In genomic region chr2:197028633-197029032, GRCh38 we compare ENCODE assay signal across 17 cellular contexts.
DNase-seq lines count a peak whose midpoint lies in the region; ATAC-seq and TF ChIP-seq lines count a peak whose summit lies in the region.
"Had no signal": no experiment of that assay in that cellular context is flagged by ENCODE, and none has a peak within 500 bp of the region (broad histone marks: within the 10 kb centered on the region; RNA-seq: fewer than 3 reads in every experiment).

No MANE protein-coding gene starts in this region.

- H3K27me3 Mint-ChIP-seq in CD4-positive, alpha-beta T cell: no peaks in the 10 kb centered on the region
- peaks cover 0 to 1% of the 10 kb centered on the region in 2 donors for H3K27me3 Mint-ChIP-seq in CD8-positive, alpha-beta memory T cell
- no peaks in the 10 kb centered on the region for H3K27me3 Mint-ChIP-seq in activated T-helper 17 cell treated with anti-CD3 and anti-CD28 coated beads, Interleukin-2, amount 50 U/mL, for 72 hours
- H3K27me3 Mint-ChIP-seq in immature natural killer cell (ENCODE audit: low read depth in 3 of 3): peaks cover 1 to 11% (median 3%) of the 10 kb centered on the region in 3 donors
- H3K27me3 Mint-ChIP-seq: activated B cell treated with CpG ODN at 0.5 μM for 24 hours had no signal

- no peaks in the 10 kb centered on the region for H3K79me1 ChIP-seq in mesenchymal stem cell (replicated peaks; ENCODE audit: low read length, poor library complexity, severe bottlenecking)

- ATAC-seq in CD4-positive, alpha-beta T cell (ENCODE audit: poor library complexity): no peak
- ATAC-seq in activated T-helper 17 cell treated with anti-CD3 and anti-CD28 coated beads, Interleukin-2, amount 50 U/mL, for 72 hours (replicated peaks): no peak
- ATAC-seq: psoas muscle had no signal

- H2AK5ac ChIP-seq in mesenchymal stem cell (ENCODE audit: low read length, severe bottlenecking): no peak overlapping the region

- no peak overlapping the region for H3K9ac ChIP-seq in mesenchymal stem cell (ENCODE audit: low read length)

- H3K4me3 ChIP-seq in CD8-positive, alpha-beta memory T cell (ENCODE audit: low read length): no peak overlapping the region
- H3K4me3 ChIP-seq in mesenchymal stem cell (ENCODE audit: insufficient read depth in 1 of 2, low read depth in 1 of 2, low read length in 2 of 2): no peak overlapping the region
- H3K4me3 ChIP-seq: psoas muscle, testis had no signal

- no peak overlapping the region for H3K14ac ChIP-seq in mesenchymal stem cell (ENCODE audit: low read length in 2 of 2)

- peaks cover 22% of the 10 kb centered on the region for H3K4me1 Mint-ChIP-seq in CD4-positive, alpha-beta T cell (ENCODE audit: low read depth)
- peaks cover 30 to 36% (median 31%) of the 10 kb centered on the region in 3 donors for H3K4me1 Mint-ChIP-seq in CD8-positive, alpha-beta memory T cell
- peaks cover 25% of the 10 kb centered on the region for H3K4me1 Mint-ChIP-seq in activated T-helper 17 cell treated with anti-CD3 and anti-CD28 coated beads, Interleukin-2, amount 50 U/mL, for 72 hours
- peaks cover 27 to 58% of the 10 kb centered on the region in 2 donors for H3K4me1 Mint-ChIP-seq in immature natural killer cell

- no peak overlapping the region for H3K4me2 ChIP-seq in mesenchymal stem cell (ENCODE audit: low read length, poor library complexity, severe bottlenecking)

- peaks cover 19% of the 10 kb centered on the region for H3K4me1 ChIP-seq in CD8-positive, alpha-beta memory T cell (ENCODE audit: insufficient read depth, low read length)
- peaks cover 3% of the 10 kb centered on the region for H3K4me1 ChIP-seq in mesenchymal stem cell (ENCODE audit: control insufficient read depth, insufficient read depth, low read depth, low read length)
- H3K4me1 ChIP-seq: Caco-2, psoas muscle, testis had no signal

- H3K23ac ChIP-seq in mesenchymal stem cell (ENCODE audit: low read length in 2 of 2): no peak overlapping the region

- peak overlapping the region; percentile 74 for H3K27ac Mint-ChIP-seq in CD4-positive, alpha-beta T cell
- H3K27ac Mint-ChIP-seq in CD8-positive, alpha-beta memory T cell: peak overlapping the region in 7 of 8 donors; percentile 1 to 80 (median 38)
- peak overlapping the region; percentile 58 for H3K27ac Mint-ChIP-seq in activated T-helper 17 cell treated with anti-CD3 and anti-CD28 coated beads, Interleukin-2, amount 50 U/mL, for 72 hours
- peak overlapping the region; percentile 42 to 87 (median 58) for H3K27ac Mint-ChIP-seq in immature natural killer cell
- H3K27ac Mint-ChIP-seq: activated B cell treated with CpG ODN at 0.5 μM for 24 hours had no signal

- no peak overlapping the region for H2BK5ac ChIP-seq in mesenchymal stem cell (ENCODE audit: low read depth, low read length, poor library complexity, severe bottlenecking)

- no peak overlapping the region for H3K4ac ChIP-seq in mesenchymal stem cell (ENCODE audit: low read depth in 1 of 2, low read length in 2 of 2)

- CTCF ChIA-PET in CD4-positive, alpha-beta T cell (lab: Charles Lee): interaction anchor here (1.6 kb wide), 1 partner anchor 14 kb away, joined by 4 read pairs; no protein-coding TSS in a partner anchor
- CTCF ChIA-PET in CD8-positive, alpha-beta memory T cell (lab: Charles Lee): no interaction called here

- no peaks in the 10 kb centered on the region for H3K9me3 ChIP-seq in CD4-positive, alpha-beta T cell (ENCODE audit: control insufficient read depth, low read length)
- no peaks in the 10 kb centered on the region for H3K9me3 ChIP-seq in CD8-positive, alpha-beta memory T cell (ENCODE audit: low read length)
- peaks cover 6% of the 10 kb centered on the region for H3K9me3 ChIP-seq in mesenchymal stem cell (ENCODE audit: control insufficient read depth, low read length)
- H3K9me3 ChIP-seq: Caco-2, psoas muscle, testis had no signal

- intact Hi-C loops in CD4-positive, alpha-beta T cell (cut with DNase I, micrococcal nuclease): no loop called here

- H2BK12ac ChIP-seq in mesenchymal stem cell (ENCODE audit: low read length in 2 of 2): no peak overlapping the region

- no peaks in the 10 kb centered on the region for H3K27me3 ChIP-seq in CD4-positive, alpha-beta T cell (ENCODE audit: control insufficient read depth, insufficient read depth, low read length)
- no peaks in the 10 kb centered on the region for H3K27me3 ChIP-seq in CD8-positive, alpha-beta memory T cell (ENCODE audit: insufficient read depth, low read length, poor library complexity, severe bottlenecking)
- no peaks in the 10 kb centered on the region for H3K27me3 ChIP-seq in mesenchymal stem cell (ENCODE audit: control insufficient read depth in 1 of 2, insufficient read depth in 1 of 2, low read length in 2 of 2)
- H3K27me3 ChIP-seq: testis had no signal

- H3K9me3 Mint-ChIP-seq in CD4-positive, alpha-beta T cell: no peaks in the 10 kb centered on the region
- no peaks in the 10 kb centered on the region for H3K9me3 Mint-ChIP-seq in CD8-positive, alpha-beta memory T cell
- no peaks in the 10 kb centered on the region for H3K9me3 Mint-ChIP-seq in activated T-helper 17 cell treated with anti-CD3 and anti-CD28 coated beads, Interleukin-2, amount 50 U/mL, for 72 hours
- H3K9me3 Mint-ChIP-seq in immature natural killer cell: no peaks in the 10 kb centered on the region
- H3K9me3 Mint-ChIP-seq: activated B cell treated with CpG ODN at 0.5 μM for 24 hours had no signal

- no peak overlapping the region for H2AFZ ChIP-seq in mesenchymal stem cell (ENCODE audit: low read depth, low read length)

- peaks cover 92% of the 10 kb centered on the region for H3K36me3 Mint-ChIP-seq in CD4-positive, alpha-beta T cell (ENCODE audit: low read depth)
- peaks cover 7 to 83% (median 35%) of the 10 kb centered on the region in 3 donors for H3K36me3 Mint-ChIP-seq in CD8-positive, alpha-beta memory T cell
- H3K36me3 Mint-ChIP-seq in activated T-helper 17 cell treated with anti-CD3 and anti-CD28 coated beads, Interleukin-2, amount 50 U/mL, for 72 hours (ENCODE audit: low read depth): peaks cover 92% of the 10 kb centered on the region
- H3K36me3 Mint-ChIP-seq in immature natural killer cell: peaks cover 12 to 46% (median 38%) of the 10 kb centered on the region in 3 donors

- H4K8ac ChIP-seq in mesenchymal stem cell (ENCODE audit: low read length): no peak overlapping the region

- POLR2A ChIA-PET in CD4-positive, alpha-beta T cell (lab: Charles Lee): interaction anchor here (1.3 to 1.4 kb wide), 2 partner anchors 9 to 406 kb away, joined by 3 to 6 read pairs; partner anchors contain the start of gene SF3B1
- POLR2A ChIA-PET in CD8-positive, alpha-beta memory T cell (lab: Charles Lee): interaction anchor here (0.6 kb wide), 1 partner anchor 271 kb away, joined by 3 read pairs; no protein-coding TSS in a partner anchor

- H3K4me3 Mint-ChIP-seq in CD4-positive, alpha-beta T cell: no peak overlapping the region
- no peak overlapping the region for H3K4me3 Mint-ChIP-seq in CD8-positive, alpha-beta memory T cell
- no peak overlapping the region for H3K4me3 Mint-ChIP-seq in activated T-helper 17 cell treated with anti-CD3 and anti-CD28 coated beads, Interleukin-2, amount 50 U/mL, for 72 hours
- no peak overlapping the region for H3K4me3 Mint-ChIP-seq in immature natural killer cell
- H3K4me3 Mint-ChIP-seq: activated B cell treated with CpG ODN at 0.5 μM for 24 hours had no signal

- H3K36me3 ChIP-seq in CD8-positive, alpha-beta memory T cell (ENCODE audit: insufficient read depth, low read length): peaks cover 51% of the 10 kb centered on the region
- no peaks in the 10 kb centered on the region for H3K36me3 ChIP-seq in mesenchymal stem cell (ENCODE audit: control insufficient read depth in 1 of 2, insufficient read depth in 2 of 2, low read depth in 1 of 2, low read length in 2 of 2)

- H4K91ac ChIP-seq in mesenchymal stem cell (ENCODE audit: low read length): no peak overlapping the region

- TF ChIP-seq CTCF in CD4-positive, alpha-beta T cell (IDR thresholded peaks at IDR 0.05): no peak

- H2BK15ac ChIP-seq in mesenchymal stem cell (ENCODE audit: low read depth, poor library complexity, severe bottlenecking): no peak overlapping the region

- no peak overlapping the region for H3K18ac ChIP-seq in mesenchymal stem cell (ENCODE audit: low read depth in 1 of 2, low read length in 2 of 2)

- WGBS in mesenchymal stem cell: 91% methylated on average over 2 of the region's 3 CpGs

- no peak overlapping the region for H2BK120ac ChIP-seq in mesenchymal stem cell (ENCODE audit: low read depth, low read length)

- no peak for DNase-seq in CD4-positive, alpha-beta T cell
- no peak for DNase-seq in CD8-positive, alpha-beta memory T cell
- DNase-seq in immature natural killer cell: no peak
- DNase-seq in NCI-H510A (lab: John Stamatoyannopoulos, UW): no peak
- no peak for DNase-seq in mesenchymal stem cell
- DNase-seq in stimulated activated naive CD4-positive, alpha-beta T cell (lab: John Stamatoyannopoulos, UW): no peak
- DNase-seq: activated B cell treated with CpG ODN at 0.5 μM for 24 hours; activated gamma-delta T cell; Caco-2; DMS79 treated with DMSO at 0.1 percent for 48 hours; effector CD4-positive, alpha-beta T cell; hippocampal formation; KBM-7; NCI-H69; psoas muscle; testis had no signal

- H3K27ac ChIP-seq in CD4-positive, alpha-beta T cell (ENCODE audit: low read depth, low read length): no peak overlapping the region
- H3K27ac ChIP-seq in CD8-positive, alpha-beta memory T cell (ENCODE audit: low read depth, low read length): no peak overlapping the region
- no peak overlapping the region for H3K27ac ChIP-seq in mesenchymal stem cell (ENCODE audit: low read length, poor library complexity, severe bottlenecking)
- H3K27ac ChIP-seq: psoas muscle, testis had no signal
